Comparison of ENCODE assay signal across 21 cellular contexts in the genomic region with DNA sequence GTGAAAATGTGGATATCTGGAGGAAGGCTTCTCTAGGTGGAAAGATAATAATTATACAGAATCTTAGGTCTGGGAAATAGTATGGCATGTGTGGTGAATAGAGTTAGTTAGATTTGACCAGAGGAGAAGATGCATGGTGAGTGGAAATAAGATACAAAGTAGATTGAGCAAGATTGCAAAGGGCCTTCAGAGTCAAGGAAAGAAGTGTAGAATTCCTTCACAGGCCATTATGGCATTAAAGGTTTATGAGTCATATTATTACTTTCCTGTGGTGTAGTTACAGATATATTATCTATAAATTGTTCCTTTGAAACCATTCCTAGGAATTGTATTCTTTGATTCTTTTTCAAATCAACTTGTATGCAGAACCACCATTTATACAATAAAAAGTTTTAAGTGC.
DNase-seq lines count a peak whose midpoint lies in the region; ATAC-seq and TF ChIP-seq lines count a peak whose summit lies in the region.
"Had no signal": no experiment of that assay in that cellular context is flagged by ENCODE, and none has a peak within 500 bp of the region (broad histone marks: within the 10 kb centered on the region; RNA-seq: fewer than 3 reads in every experiment).

No MANE protein-coding gene starts in this region.

- no peaks in the 10 kb centered on the region for H3K4me1 ChIP-seq in PC-3 (ENCODE audit: insufficient read depth, low read length)
- H3K4me1 ChIP-seq: BLaER1 treated with 17β-estradiol and CSF1 and Interleukin-3, amounts not matched to agents 10 nM and 100 nM; HAP-1; SJSA1 had no signal

- no peaks in the 10 kb centered on the region for H3F3A ChIP-seq in PC-3 (ENCODE audit: low read length, unreplicated experiment)

- intact Hi-C loops in PC-3 (cut with micrococcal nuclease) (loop anchor here (2.0 kb wide), 1 partner anchor 767 kb away; no protein-coding TSS in a partner anchor), left colon (cut with DNase I, micrococcal nuclease) (no loop called here)

- no peak overlapping the region for H3K4me3 ChIP-seq in PC-3 (ENCODE audit: low read length)
- H3K4me3 ChIP-seq: BLaER1 treated with 17β-estradiol and CSF1 and Interleukin-3, amounts not matched to agents 10 nM and 100 nM; GM12878; HAP-1; PC-9; SJSA1 had no signal

- no peaks in the 10 kb centered on the region for H3K9me3 ChIP-seq in PC-3 (ENCODE audit: low read length)
- H3K9me3 ChIP-seq: BLaER1 treated with 17β-estradiol and CSF1 and Interleukin-3, amounts not matched to agents 10 nM and 100 nM; HAP-1; SJSA1 had no signal

- DNase-seq in NCI-H2196 (lab: John Stamatoyannopoulos, UW; ENCODE audit: unreplicated experiment), result peak; percentile 41
- no peak for DNase-seq in NCI-H2196 treated with DMSO at 0.1 percent for 48 hours (lab: John Stamatoyannopoulos, UW; ENCODE audit: unreplicated experiment)
- peak; percentile 12 for DNase-seq in HCEC 1CT
- DNase-seq in PC-3, result no peak
- DNase-seq in left colon, result no peak
- DNase-seq in SIG-M5 treated with dmso at 0.1 percent for 504 hours (lab: John Stamatoyannopoulos, UW; ENCODE audit: unreplicated experiment), result no peak
- DNase-seq in amniotic stem cell (lab: John Stamatoyannopoulos, UW), result no peak
- no peak for DNase-seq in NCI-H1930 (lab: John Stamatoyannopoulos, UW)
- DNase-seq: CD4-positive, alpha-beta T cell; GDM1; GOT3; Karpas-422; NCI-H526; NK-92 treated with Interleukin-12 subunit alpha and Interleukin-12 subunit beta, amount 100 ng/mL, for 24 hours; PC-9 had no signal

- H3K9ac ChIP-seq in PC-3 (ENCODE audit: low read length), result no peak overlapping the region
- H3K9ac ChIP-seq: BLaER1 treated with 17β-estradiol and CSF1 and Interleukin-3, amounts not matched to agents 10 nM and 100 nM had no signal

- CTCF ChIA-PET in PC-3 (lab: Charles Lee), result no interaction called here

- H3K27ac ChIP-seq in PC-3 (ENCODE audit: low read length), result no peak overlapping the region
- H3K27ac ChIP-seq: BLaER1 treated with 17β-estradiol and CSF1 and Interleukin-3, amounts not matched to agents 10 nM and 100 nM; HL-60; PC-9; SJSA1 had no signal

- no peaks in the 10 kb centered on the region for H3K36me3 ChIP-seq in PC-3 (ENCODE audit: low read depth, low read length)
- H3K36me3 ChIP-seq: BLaER1 treated with 17β-estradiol and CSF1 and Interleukin-3, amounts not matched to agents 10 nM and 100 nM; HAP-1; SJSA1 had no signal

- no peaks in the 10 kb centered on the region for H3K9me2 ChIP-seq in PC-3 (replicated peaks; ENCODE audit: low read length)

- no peak overlapping the region for H2AFZ ChIP-seq in PC-3 (ENCODE audit: low read length)
- H2AFZ ChIP-seq: PC-9 had no signal

- H3K4me2 ChIP-seq in PC-3 (ENCODE audit: low read length), result no peak overlapping the region
- H3K4me2 ChIP-seq: BLaER1 treated with 17β-estradiol and CSF1 and Interleukin-3, amounts not matched to agents 10 nM and 100 nM; PC-9 had no signal

- H4K20me1 ChIP-seq in PC-3 (ENCODE audit: low read length), result no peaks in the 10 kb centered on the region
- H4K20me1 ChIP-seq: BLaER1 treated with 17β-estradiol and CSF1 and Interleukin-3, amounts not matched to agents 10 nM and 100 nM had no signal

- no peaks in the 10 kb centered on the region for H3K27me3 ChIP-seq in PC-3 (ENCODE audit: low read length)
- H3K27me3 ChIP-seq: BLaER1 treated with 17β-estradiol and CSF1 and Interleukin-3, amounts not matched to agents 10 nM and 100 nM; SJSA1 had no signal

- POLR2A ChIA-PET in PC-3 (lab: Charles Lee; ENCODE audit: unreplicated experiment), result no interaction called here

- H3K79me2 ChIP-seq in PC-3 (ENCODE audit: low read length), result no peaks in the 10 kb centered on the region

- no TSS peak for BruUV-seq in PC-3 (replicated peaks; lab: Mats Ljungman, UMichigan)

- TF ChIP-seq CTCF in PC-3 (conservative IDR thresholded peaks at IDR 0.05; ENCODE audit: low read depth, low read length), result no peak

- ATAC-seq in PC-3, result peak; percentile 58; the same call in 1 of the 2 replicates
- ATAC-seq in left colon, result peak; percentile 32
- ATAC-seq: GM12878, Right ventricle myocardium inferior had no signal

Comparison
In these comparisons a context has a peak if more than half of its experiments do, and no peak if none do; other contexts are left out.
1. DNase-seq: peak in NCI-H2196 (single experiment) and HCEC 1CT (single experiment); none in NCI-H2196 treated with DMSO at 0.1 percent for 48 hours (single experiment), PC-3 (single experiment), left colon (0 of 2), SIG-M5 treated with dmso at 0.1 percent for 504 hours (single experiment), amniotic stem cell (single experiment) and NCI-H1930 (0 of 2).